ENCODE assay signal across 1 cellular context in the genomic region with DNA sequence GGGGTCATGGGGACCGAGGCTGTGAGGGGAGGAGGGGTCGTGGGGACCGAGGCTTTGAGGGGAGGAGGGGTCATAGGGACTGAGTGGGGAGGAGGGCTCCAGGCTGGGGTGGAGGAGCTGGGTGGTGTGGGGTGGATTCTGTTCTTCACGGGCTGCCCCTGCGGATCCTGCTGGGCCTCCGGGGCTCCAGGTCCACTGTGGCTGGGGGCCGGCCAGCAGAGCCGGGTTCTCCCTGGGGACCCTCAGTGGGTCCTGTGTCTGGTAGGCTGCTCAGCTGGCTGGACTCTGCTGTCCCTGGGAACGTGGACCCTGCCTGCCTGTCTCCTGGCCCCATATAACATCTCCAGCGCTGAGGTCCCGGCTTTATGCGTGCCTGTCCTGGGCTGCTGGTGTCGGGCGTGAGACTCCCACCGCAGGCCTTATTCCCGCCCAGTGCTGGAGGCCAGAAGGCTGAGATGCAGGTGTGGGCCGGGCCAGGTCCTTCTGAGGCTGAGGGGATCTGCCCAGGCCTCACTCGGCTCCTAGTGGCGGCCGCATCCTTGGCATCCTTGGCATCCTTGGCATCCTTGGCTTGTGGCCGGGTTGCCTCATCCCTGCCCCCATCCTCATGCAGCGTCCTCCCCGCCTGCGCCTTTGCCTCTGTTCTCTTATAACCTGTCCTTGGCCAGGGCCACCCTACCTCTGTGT.
TF ChIP-seq lines count a peak whose summit lies in the region.

No MANE protein-coding gene starts in this region.

TF ChIP-seq in HepG2, 621 proteins besides CTCF, POLR2A, EP300 and RAD21 (continued from another document):
- TF ChIP-seq, protein P1, sequence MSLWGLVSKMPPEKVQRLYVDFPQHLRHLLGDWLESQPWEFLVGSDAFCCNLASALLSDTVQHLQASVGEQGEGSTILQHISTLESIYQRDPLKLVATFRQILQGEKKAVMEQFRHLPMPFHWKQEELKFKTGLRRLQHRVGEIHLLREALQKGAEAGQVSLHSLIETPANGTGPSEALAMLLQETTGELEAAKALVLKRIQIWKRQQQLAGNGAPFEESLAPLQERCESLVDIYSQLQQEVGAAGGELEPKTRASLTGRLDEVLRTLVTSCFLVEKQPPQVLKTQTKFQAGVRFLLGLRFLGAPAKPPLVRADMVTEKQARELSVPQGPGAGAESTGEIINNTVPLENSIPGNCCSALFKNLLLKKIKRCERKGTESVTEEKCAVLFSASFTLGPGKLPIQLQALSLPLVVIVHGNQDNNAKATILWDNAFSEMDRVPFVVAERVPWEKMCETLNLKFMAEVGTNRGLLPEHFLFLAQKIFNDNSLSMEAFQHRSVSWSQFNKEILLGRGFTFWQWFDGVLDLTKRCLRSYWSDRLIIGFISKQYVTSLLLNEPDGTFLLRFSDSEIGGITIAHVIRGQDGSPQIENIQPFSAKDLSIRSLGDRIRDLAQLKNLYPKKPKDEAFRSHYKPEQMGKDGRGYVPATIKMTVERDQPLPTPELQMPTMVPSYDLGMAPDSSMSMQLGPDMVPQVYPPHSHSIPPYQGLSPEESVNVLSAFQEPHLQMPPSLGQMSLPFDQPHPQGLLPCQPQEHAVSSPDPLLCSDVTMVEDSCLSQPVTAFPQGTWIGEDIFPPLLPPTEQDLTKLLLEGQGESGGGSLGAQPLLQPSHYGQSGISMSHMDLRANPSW (CRISPR knock-in tag; IDR thresholded peaks at IDR 0.05; ENCODE audit: borderline replicate concordance), result no peak
- TF ChIP-seq HBP1 (CRISPR knock-in tag; IDR thresholded peaks at IDR 0.05; ENCODE audit: low read depth), result no peak
- TF ChIP-seq HNRNPH1 (optimal IDR thresholded peaks at IDR 0.05; ENCODE audit: low read depth, low read length), result no peak
- no peak for TF ChIP-seq ZNF563 (CRISPR knock-in tag; IDR thresholded peaks at IDR 0.05)
- no peak for TF ChIP-seq FOSL2 (CRISPR knock-in tag; IDR thresholded peaks at IDR 0.05)
- TF ChIP-seq LBX2 (CRISPR knock-in tag; IDR thresholded peaks at IDR 0.05; ENCODE audit: borderline replicate concordance), result no peak
- no peak for TF ChIP-seq ZNF564 (CRISPR knock-in tag; IDR thresholded peaks at IDR 0.05)
- TF ChIP-seq CEBPZ (IDR thresholded peaks at IDR 0.05; ENCODE audit: low read length), result no peak
- TF ChIP-seq ZNF205 (CRISPR knock-in tag; IDR thresholded peaks at IDR 0.05), result no peak
- no peak for TF ChIP-seq RORA (CRISPR knock-in tag; IDR thresholded peaks at IDR 0.05)
- TF ChIP-seq STAT5B (CRISPR knock-in tag; IDR thresholded peaks at IDR 0.05), result no peak
TF ChIP-seq in HepG2: peak in this region for 0.
